ENCODE assay signal across 1 cellular context in genomic region chr6:28104392-28105250, GRCh38.
TF ChIP-seq lines count a peak whose summit lies in the region.

No MANE protein-coding gene starts in this region.

TF ChIP-seq in HepG2, 621 proteins besides CTCF, POLR2A, EP300 and RAD21 (continues in another document):
- TF ChIP-seq ZNF577 (CRISPR knock-in tag; IDR thresholded peaks at IDR 0.05; ENCODE audit: borderline replicate concordance, low read depth), result no peak
- no peak for TF ChIP-seq ZNF672 (CRISPR knock-in tag; IDR thresholded peaks at IDR 0.05)
- no peak for TF ChIP-seq HMGA1 (CRISPR knock-in tag; conservative IDR thresholded peaks at IDR 0.05)
- TF ChIP-seq, protein P1, sequence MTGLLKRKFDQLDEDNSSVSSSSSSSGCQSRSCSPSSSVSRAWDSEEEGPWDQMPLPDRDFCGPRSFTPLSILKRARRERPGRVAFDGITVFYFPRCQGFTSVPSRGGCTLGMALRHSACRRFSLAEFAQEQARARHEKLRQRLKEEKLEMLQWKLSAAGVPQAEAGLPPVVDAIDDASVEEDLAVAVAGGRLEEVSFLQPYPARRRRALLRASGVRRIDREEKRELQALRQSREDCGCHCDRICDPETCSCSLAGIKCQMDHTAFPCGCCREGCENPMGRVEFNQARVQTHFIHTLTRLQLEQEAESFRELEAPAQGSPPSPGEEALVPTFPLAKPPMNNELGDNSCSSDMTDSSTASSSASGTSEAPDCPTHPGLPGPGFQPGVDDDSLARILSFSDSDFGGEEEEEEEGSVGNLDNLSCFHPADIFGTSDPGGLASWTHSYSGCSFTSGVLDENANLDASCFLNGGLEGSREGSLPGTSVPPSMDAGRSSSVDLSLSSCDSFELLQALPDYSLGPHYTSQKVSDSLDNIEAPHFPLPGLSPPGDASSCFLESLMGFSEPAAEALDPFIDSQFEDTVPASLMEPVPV (CRISPR knock-in tag; IDR thresholded peaks at IDR 0.05), result peak; percentile 83
- TF ChIP-seq MYNN (CRISPR knock-in tag; IDR thresholded peaks at IDR 0.05; ENCODE audit: low read depth), result 0 out of 2 replicates have a peak, but pooled peaks have one; percentile 79
- no peak for TF ChIP-seq MBD4 (IDR thresholded peaks at IDR 0.05; ENCODE audit: borderline replicate concordance, low read length)
- TF ChIP-seq IKZF4 (CRISPR knock-in tag; IDR thresholded peaks at IDR 0.05; ENCODE audit: borderline replicate concordance, low read depth, not compliant biosample characterization), result peak; percentile 84
- peak; percentile 87 for TF ChIP-seq ZNF740 (CRISPR knock-in tag; IDR thresholded peaks at IDR 0.05)
- no peak for TF ChIP-seq CEBPG (CRISPR knock-in tag; IDR thresholded peaks at IDR 0.05)
- peak; percentile 95; the same call in 1 of the 2 replicates for TF ChIP-seq ZNF691 (CRISPR knock-in tag; IDR thresholded peaks at IDR 0.05; ENCODE audit: borderline replicate concordance, low read depth)
- no peak for TF ChIP-seq TAF15 (IDR thresholded peaks at IDR 0.05; ENCODE audit: low read depth, low read length, poor library complexity, severe bottlenecking)
- peak; percentile 44; the same call in 1 of the 2 replicates for TF ChIP-seq FOXK1 (CRISPR knock-in tag; IDR thresholded peaks at IDR 0.05; ENCODE audit: borderline replicate concordance, low read depth)
- peak; percentile 83; the same call in 1 of the 2 replicates for TF ChIP-seq CCDC6 (CRISPR knock-in tag; IDR thresholded peaks at IDR 0.05)
- TF ChIP-seq ZNF225 (CRISPR knock-in tag; IDR thresholded peaks at IDR 0.05), result peak; percentile 89
- TF ChIP-seq POLR2AphosphoS2 (IDR thresholded peaks at IDR 0.05; ENCODE audit: low read depth, low read length), result no peak
- TF ChIP-seq ZBTB4 (CRISPR knock-in tag; IDR thresholded peaks at IDR 0.05; ENCODE audit: borderline replicate concordance), result peak; percentile 76; the same call in 1 of the 2 replicates
- TF ChIP-seq, protein P2, sequence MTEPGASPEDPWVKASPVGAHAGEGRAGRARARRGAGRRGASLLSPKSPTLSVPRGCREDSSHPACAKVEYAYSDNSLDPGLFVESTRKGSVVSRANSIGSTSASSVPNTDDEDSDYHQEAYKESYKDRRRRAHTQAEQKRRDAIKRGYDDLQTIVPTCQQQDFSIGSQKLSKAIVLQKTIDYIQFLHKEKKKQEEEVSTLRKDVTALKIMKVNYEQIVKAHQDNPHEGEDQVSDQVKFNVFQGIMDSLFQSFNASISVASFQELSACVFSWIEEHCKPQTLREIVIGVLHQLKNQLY (CRISPR knock-in tag; IDR thresholded peaks at IDR 0.05), result no peak
- TF ChIP-seq HHEX (CRISPR knock-in tag; IDR thresholded peaks at IDR 0.05), result no peak
- peak; percentile 91 for TF ChIP-seq PHF20 (CRISPR knock-in tag; IDR thresholded peaks at IDR 0.05)
- TF ChIP-seq ZNF781 (CRISPR knock-in tag; IDR thresholded peaks at IDR 0.05; ENCODE audit: borderline replicate concordance, not compliant biosample characterization), result peak; percentile 95
- TF ChIP-seq KDM5B (CRISPR knock-in tag; IDR thresholded peaks at IDR 0.05; ENCODE audit: borderline replicate concordance), result peak; percentile 99
- 0 out of 2 replicates have a peak, but pooled peaks have one; percentile 90 for TF ChIP-seq ZNF333 (CRISPR knock-in tag; IDR thresholded peaks at IDR 0.05; ENCODE audit: borderline replicate concordance)
- TF ChIP-seq, protein P3, sequence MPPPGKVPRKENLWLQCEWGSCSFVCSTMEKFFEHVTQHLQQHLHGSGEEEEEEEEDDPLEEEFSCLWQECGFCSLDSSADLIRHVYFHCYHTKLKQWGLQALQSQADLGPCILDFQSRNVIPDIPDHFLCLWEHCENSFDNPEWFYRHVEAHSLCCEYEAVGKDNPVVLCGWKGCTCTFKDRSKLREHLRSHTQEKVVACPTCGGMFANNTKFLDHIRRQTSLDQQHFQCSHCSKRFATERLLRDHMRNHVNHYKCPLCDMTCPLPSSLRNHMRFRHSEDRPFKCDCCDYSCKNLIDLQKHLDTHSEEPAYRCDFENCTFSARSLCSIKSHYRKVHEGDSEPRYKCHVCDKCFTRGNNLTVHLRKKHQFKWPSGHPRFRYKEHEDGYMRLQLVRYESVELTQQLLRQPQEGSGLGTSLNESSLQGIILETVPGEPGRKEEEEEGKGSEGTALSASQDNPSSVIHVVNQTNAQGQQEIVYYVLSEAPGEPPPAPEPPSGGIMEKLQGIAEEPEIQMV (CRISPR knock-in tag; IDR thresholded peaks at IDR 0.05; ENCODE audit: low read depth), result peak; percentile 70
- TF ChIP-seq ZNF652 (CRISPR knock-in tag; IDR thresholded peaks at IDR 0.05; ENCODE audit: borderline replicate concordance, low read depth), result no peak
- TF ChIP-seq, protein P4, sequence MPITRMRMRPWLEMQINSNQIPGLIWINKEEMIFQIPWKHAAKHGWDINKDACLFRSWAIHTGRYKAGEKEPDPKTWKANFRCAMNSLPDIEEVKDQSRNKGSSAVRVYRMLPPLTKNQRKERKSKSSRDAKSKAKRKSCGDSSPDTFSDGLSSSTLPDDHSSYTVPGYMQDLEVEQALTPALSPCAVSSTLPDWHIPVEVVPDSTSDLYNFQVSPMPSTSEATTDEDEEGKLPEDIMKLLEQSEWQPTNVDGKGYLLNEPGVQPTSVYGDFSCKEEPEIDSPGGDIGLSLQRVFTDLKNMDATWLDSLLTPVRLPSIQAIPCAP (CRISPR knock-in tag; IDR thresholded peaks at IDR 0.05; ENCODE audit: low read depth), result no peak
- TF ChIP-seq TBP (CRISPR knock-in tag; IDR thresholded peaks at IDR 0.05), result peak; percentile 65; the same call in 1 of the 2 replicates
- TF ChIP-seq IKZF5 (CRISPR knock-in tag; IDR thresholded peaks at IDR 0.05), result peak; percentile 43; the same call in 1 of the 2 replicates
- TF ChIP-seq HNF4A (CRISPR knock-in tag; IDR thresholded peaks at IDR 0.05), result no peak; the same call in 1 of the 2 replicates
- TF ChIP-seq KLF9 (CRISPR knock-in tag; IDR thresholded peaks at IDR 0.05; ENCODE audit: low read depth), result peak; percentile 26; the same call in 1 of the 2 replicates
- peak; percentile 43; the same call in 1 of the 2 replicates for TF ChIP-seq ZFP36L1 (CRISPR knock-in tag; IDR thresholded peaks at IDR 0.05)
- TF ChIP-seq IKZF1 (IDR thresholded peaks at IDR 0.05), result no peak
- TF ChIP-seq STAG1 (CRISPR knock-in tag; IDR thresholded peaks at IDR 0.05), result peak; percentile 66
- TF ChIP-seq ATF1 (CRISPR knock-in tag; IDR thresholded peaks at IDR 0.05), result no peak; the same call in 1 of the 2 replicates
- no peak for TF ChIP-seq TCF12 (IDR thresholded peaks at IDR 0.05)
- 0 out of 2 replicates have a peak, but pooled peaks have one; percentile 61 for TF ChIP-seq TCF12 (CRISPR knock-in tag; IDR thresholded peaks at IDR 0.05)
- 0 out of 2 replicates have a peak, but pooled peaks have one; percentile 6 for TF ChIP-seq ZNF234 (CRISPR knock-in tag; conservative IDR thresholded peaks at IDR 0.05)
- TF ChIP-seq SOX5 (CRISPR knock-in tag; IDR thresholded peaks at IDR 0.05; ENCODE audit: borderline replicate concordance), result peak; percentile 34; the same call in 1 of the 2 replicates
- no peak for TF ChIP-seq ZBTB21 (CRISPR knock-in tag; IDR thresholded peaks at IDR 0.05)
- TF ChIP-seq ZKSCAN8 (CRISPR knock-in tag; IDR thresholded peaks at IDR 0.05; ENCODE audit: borderline replicate concordance), result peak; percentile 61; the same call in 1 of the 2 replicates
- TF ChIP-seq ZNF562 (CRISPR knock-in tag; IDR thresholded peaks at IDR 0.05; ENCODE audit: borderline replicate concordance), result no peak
- TF ChIP-seq POLR2G (IDR thresholded peaks at IDR 0.05; ENCODE audit: low read depth, low read length), result peak; percentile 96
- TF ChIP-seq ZNF713 (CRISPR knock-in tag; IDR thresholded peaks at IDR 0.05), result no peak
- no peak; the same call in none of the 2 replicates for TF ChIP-seq MIXL1 (CRISPR knock-in tag; IDR thresholded peaks at IDR 0.05)
- TF ChIP-seq ZFP36L2 (CRISPR knock-in tag; IDR thresholded peaks at IDR 0.05), result no peak
- TF ChIP-seq ZNF816 (CRISPR knock-in tag; IDR thresholded peaks at IDR 0.05; ENCODE audit: borderline replicate concordance), result peak; percentile 92
- no peak for TF ChIP-seq NFIC (IDR thresholded peaks at IDR 0.05; ENCODE audit: low read length)
- TF ChIP-seq, protein P5, sequence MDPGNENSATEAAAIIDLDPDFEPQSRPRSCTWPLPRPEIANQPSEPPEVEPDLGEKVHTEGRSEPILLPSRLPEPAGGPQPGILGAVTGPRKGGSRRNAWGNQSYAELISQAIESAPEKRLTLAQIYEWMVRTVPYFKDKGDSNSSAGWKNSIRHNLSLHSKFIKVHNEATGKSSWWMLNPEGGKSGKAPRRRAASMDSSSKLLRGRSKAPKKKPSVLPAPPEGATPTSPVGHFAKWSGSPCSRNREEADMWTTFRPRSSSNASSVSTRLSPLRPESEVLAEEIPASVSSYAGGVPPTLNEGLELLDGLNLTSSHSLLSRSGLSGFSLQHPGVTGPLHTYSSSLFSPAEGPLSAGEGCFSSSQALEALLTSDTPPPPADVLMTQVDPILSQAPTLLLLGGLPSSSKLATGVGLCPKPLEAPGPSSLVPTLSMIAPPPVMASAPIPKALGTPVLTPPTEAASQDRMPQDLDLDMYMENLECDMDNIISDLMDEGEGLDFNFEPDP (CRISPR knock-in tag; conservative IDR thresholded peaks at IDR 0.05), result no peak
- TF ChIP-seq BCL6 (CRISPR knock-in tag; IDR thresholded peaks at IDR 0.05), result peak; percentile 8; the same call in 1 of the 2 replicates
- no peak for TF ChIP-seq ESRRA (CRISPR knock-in tag; IDR thresholded peaks at IDR 0.05; ENCODE audit: low read depth)
- no peak for TF ChIP-seq HNRNPUL1 (IDR thresholded peaks at IDR 0.05; ENCODE audit: low read depth, low read length)
- TF ChIP-seq MYC (CRISPR knock-in tag; IDR thresholded peaks at IDR 0.05; ENCODE audit: borderline replicate concordance), result peak; percentile 75
- TF ChIP-seq ZNF547 (CRISPR knock-in tag; IDR thresholded peaks at IDR 0.05), result peak; percentile 88
- TF ChIP-seq, protein P6, sequence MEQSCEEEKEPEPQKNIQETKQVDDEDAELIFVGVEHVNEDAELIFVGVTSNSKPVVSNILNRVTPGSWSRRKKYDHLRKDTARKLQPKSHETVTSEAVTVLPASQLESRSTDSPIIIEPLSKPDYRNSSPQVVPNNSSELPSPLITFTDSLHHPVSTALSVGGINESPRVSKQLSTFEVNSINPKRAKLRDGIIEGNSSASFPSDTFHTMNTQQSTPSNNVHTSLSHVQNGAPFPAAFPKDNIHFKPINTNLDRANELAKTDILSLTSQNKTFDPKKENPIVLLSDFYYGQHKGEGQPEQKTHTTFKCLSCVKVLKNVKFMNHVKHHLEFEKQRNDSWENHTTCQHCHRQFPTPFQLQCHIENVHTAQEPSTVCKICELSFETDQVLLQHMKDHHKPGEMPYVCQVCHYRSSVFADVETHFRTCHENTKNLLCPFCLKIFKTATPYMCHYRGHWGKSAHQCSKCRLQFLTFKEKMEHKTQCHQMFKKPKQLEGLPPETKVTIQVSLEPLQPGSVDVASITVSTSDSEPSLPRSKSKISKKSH (CRISPR knock-in tag; IDR thresholded peaks at IDR 0.05; ENCODE audit: borderline replicate concordance), result peak; percentile 94
- TF ChIP-seq LCORL (IDR thresholded peaks at IDR 0.05), result no peak
- peak; percentile 91 for TF ChIP-seq LCORL (CRISPR knock-in tag; IDR thresholded peaks at IDR 0.05)
- TF ChIP-seq ZNF260 (CRISPR knock-in tag; IDR thresholded peaks at IDR 0.05; ENCODE audit: borderline replicate concordance, low read depth), result no peak; the same call in 1 of the 2 replicates
- no peak for TF ChIP-seq NFE2 (CRISPR knock-in tag; IDR thresholded peaks at IDR 0.05)
- peak; percentile 71 for TF ChIP-seq RNF2 (conservative IDR thresholded peaks at IDR 0.05; ENCODE audit: low read depth)
- TF ChIP-seq CBX5 (CRISPR knock-in tag; IDR thresholded peaks at IDR 0.05; ENCODE audit: borderline replicate concordance), result peak; percentile 69; the same call in 1 of the 2 replicates
- no peak for TF ChIP-seq TOPORS (CRISPR knock-in tag; IDR thresholded peaks at IDR 0.05)
- TF ChIP-seq, protein P7, sequence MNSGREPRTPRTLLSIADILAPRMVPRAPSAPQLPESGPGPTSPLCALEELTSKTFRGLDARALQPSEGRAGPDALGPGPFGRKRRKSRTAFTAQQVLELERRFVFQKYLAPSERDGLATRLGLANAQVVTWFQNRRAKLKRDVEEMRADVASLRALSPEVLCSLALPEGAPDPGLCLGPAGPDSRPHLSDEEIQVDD (CRISPR knock-in tag; IDR thresholded peaks at IDR 0.05; ENCODE audit: borderline replicate concordance), result peak; percentile 60; the same call in 1 of the 2 replicates
